8 cellular contexts compared by ENCODE assay signal in genomic region chr5:98927242-98927987, GRCh38. TPM values are rescaled to one million over a fixed set of nuclear protein-coding genes. Genes with fewer than 3 reads are reported as not detected.
DNase-seq lines count a peak whose midpoint lies in the region; ATAC-seq, FAIRE-seq and TF ChIP-seq lines count a peak whose summit lies in the region.

No MANE protein-coding gene starts in this region.

- no peak for TF ChIP-seq POLR2A in A549 (IDR thresholded peaks at IDR 0.05; ENCODE audit: low read length)

- H3K4me3 ChIP-seq in A549: peak overlapping the region; percentile 79
- peak overlapping the region; percentile 95 for H3K4me3 ChIP-seq in adipocyte (ENCODE audit: low read length)
- peak overlapping the region; percentile 67 for H3K4me3 ChIP-seq in iPS-15b (ENCODE audit: low read depth, low read length)
- H3K4me3 ChIP-seq in skeletal muscle tissue (ENCODE audit: low read length in 3 of 3): peak overlapping the region; percentile 52 to 86 (median 85)

- no peak for FAIRE-seq in A549 (lab: Jason Lieb, UNC)

- CTCF ChIA-PET in A549 (lab: Yijun Ruan, JAX): interaction anchor here (2.0 kb wide), 1 partner anchor 105 kb away, joined by 6 read pairs; no protein-coding TSS in a partner anchor

- H3K27ac ChIP-seq in A549 (peak overlapping the region; percentile 96 to 98), skeletal muscle tissue (ENCODE audit: low read depth, low read length) (peak overlapping the region; percentile 100)

- POLR2A ChIA-PET in A549 (lab: Yijun Ruan, JAX): interaction anchor here (1.0 to 1.1 kb wide), 2 partner anchors 9 to 15 kb away, joined by 3 to 5 read pairs; no protein-coding TSS in a partner anchor

- peaks cover 27% of the 10 kb centered on the region for H3K36me3 ChIP-seq in adipocyte (ENCODE audit: control insufficient read depth, insufficient read depth, low read length, severe bottlenecking)
- H3K36me3 ChIP-seq in iPS-15b (ENCODE audit: control insufficient read depth, insufficient read depth, low read length): peaks cover 6% of the 10 kb centered on the region
- peaks cover 5 to 14% (median 8%) of the 10 kb centered on the region in 3 donors for H3K36me3 ChIP-seq in skeletal muscle tissue (ENCODE audit: control insufficient read depth in 3 of 3, insufficient read depth in 3 of 3, low read length in 3 of 3)

- 5% methylated on average over 14 of the region's 14 CpGs for WGBS in A549 (ENCODE audit: missing lambda C conversion rate)

- peak overlapping the region; percentile 100 for H3K9ac ChIP-seq in adipocyte (ENCODE audit: low read length)
- H3K9ac ChIP-seq in iPS-15b (ENCODE audit: low read depth, low read length): no peak overlapping the region
- H3K9ac ChIP-seq in skeletal muscle tissue (ENCODE audit: low read depth in 1 of 3, low read length in 3 of 3): peak overlapping the region; percentile 72 to 88 (median 85)

- no peaks in the 10 kb centered on the region for H3K9me3 ChIP-seq in A549
- no peaks in the 10 kb centered on the region for H3K9me3 ChIP-seq in adipocyte (ENCODE audit: control insufficient read depth, low read length)
- H3K9me3 ChIP-seq in iPS-15b (ENCODE audit: control insufficient read depth, insufficient read depth, low read length): no peaks in the 10 kb centered on the region
- H3K9me3 ChIP-seq in skeletal muscle tissue (ENCODE audit: control insufficient read depth in 3 of 3, low read length in 3 of 3): no peaks in the 10 kb centered on the region

- peak; percentile 14 to 43 for DNase-seq in A549 (ENCODE audit: low read depth in 1 of 2, low spot score in 1 of 2)
- DNase-seq in SK-MEL-5 (ENCODE audit: low read depth, low spot score): peak; percentile 71
- DNase-seq in adipocyte (ENCODE audit: low read depth): peak; percentile 83

- H3K27me3 ChIP-seq in adipocyte (replicated peaks; ENCODE audit: control insufficient read depth, insufficient read depth, low read length): no peaks in the 10 kb centered on the region
- H3K27me3 ChIP-seq in iPS-15b (ENCODE audit: control insufficient read depth, insufficient read depth, low read length): no peaks in the 10 kb centered on the region
- no peaks in the 10 kb centered on the region for H3K27me3 ChIP-seq in skeletal muscle tissue (ENCODE audit: control insufficient read depth in 3 of 3, insufficient read depth in 3 of 3, low read length in 3 of 3)

- in situ Hi-C loops in SK-MEL-5 (cut with HindIII; ENCODE audit: low pct_unique_long_range_greater_than_20kb, low sequenced_read_pairs): no loop called here

- H3K4me2 ChIP-seq in A549: peak overlapping the region; percentile 78

- ATAC-seq in A549 (no peak), GM18502 (IDR thresholded peaks at IDR 0.05; ENCODE audit: poor library complexity, unreplicated experiment) (peak; percentile 20), HG03342 (IDR thresholded peaks at IDR 0.05; ENCODE audit: unreplicated experiment) (peak; percentile 0), HG02763 (IDR thresholded peaks at IDR 0.05; ENCODE audit: unreplicated experiment) (no peak)

- TF ChIP-seq CTCF in A549 (IDR thresholded peaks at IDR 0.05): no peak

- TF ChIP-seq RAD21 in A549 (conservative IDR thresholded peaks at IDR 0.05 in 1 of 2, IDR thresholded peaks at IDR 0.05 in 1 of 2): no peak

- TF ChIP-seq EP300 in A549 (IDR thresholded peaks at IDR 0.05): no peak

- H3K4me1 ChIP-seq in A549: peaks cover 27% of the 10 kb centered on the region
- peaks cover 35% of the 10 kb centered on the region for H3K4me1 ChIP-seq in adipocyte (ENCODE audit: control insufficient read depth, insufficient read depth, low read length)
- H3K4me1 ChIP-seq in iPS-15b (ENCODE audit: control insufficient read depth, insufficient read depth, low read length): no peaks in the 10 kb centered on the region
- peaks cover 13 to 27% (median 18%) of the 10 kb centered on the region in 3 donors for H3K4me1 ChIP-seq in skeletal muscle tissue (ENCODE audit: control insufficient read depth in 3 of 3, insufficient read depth in 3 of 3, low read length in 3 of 3)

TF ChIP-seq in A549, 52 proteins besides CTCF, POLR2A, EP300 and RAD21:
- TF ChIP-seq SREBF2 (IDR thresholded peaks at IDR 0.05): no peak
- no peak for TF ChIP-seq CEBPB (IDR thresholded peaks at IDR 0.05)
- no peak for TF ChIP-seq CHD2 (IDR thresholded peaks at IDR 0.05; ENCODE audit: low read length, partially characterized antibody)
- TF ChIP-seq MAZ (IDR thresholded peaks at IDR 0.05; ENCODE audit: borderline replicate concordance, low read depth, low read length): no peak
- TF ChIP-seq, protein P1, sequence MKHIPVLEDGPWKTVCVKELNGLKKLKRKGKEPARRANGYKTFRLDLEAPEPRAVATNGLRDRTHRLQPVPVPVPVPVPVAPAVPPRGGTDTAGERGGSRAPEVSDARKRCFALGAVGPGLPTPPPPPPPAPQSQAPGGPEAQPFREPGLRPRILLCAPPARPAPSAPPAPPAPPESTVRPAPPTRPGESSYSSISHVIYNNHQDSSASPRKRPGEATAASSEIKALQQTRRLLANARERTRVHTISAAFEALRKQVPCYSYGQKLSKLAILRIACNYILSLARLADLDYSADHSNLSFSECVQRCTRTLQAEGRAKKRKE (CRISPR knock-in tag; IDR thresholded peaks at IDR 0.05; ENCODE audit: low read depth): no peak
- TF ChIP-seq, protein P2, sequence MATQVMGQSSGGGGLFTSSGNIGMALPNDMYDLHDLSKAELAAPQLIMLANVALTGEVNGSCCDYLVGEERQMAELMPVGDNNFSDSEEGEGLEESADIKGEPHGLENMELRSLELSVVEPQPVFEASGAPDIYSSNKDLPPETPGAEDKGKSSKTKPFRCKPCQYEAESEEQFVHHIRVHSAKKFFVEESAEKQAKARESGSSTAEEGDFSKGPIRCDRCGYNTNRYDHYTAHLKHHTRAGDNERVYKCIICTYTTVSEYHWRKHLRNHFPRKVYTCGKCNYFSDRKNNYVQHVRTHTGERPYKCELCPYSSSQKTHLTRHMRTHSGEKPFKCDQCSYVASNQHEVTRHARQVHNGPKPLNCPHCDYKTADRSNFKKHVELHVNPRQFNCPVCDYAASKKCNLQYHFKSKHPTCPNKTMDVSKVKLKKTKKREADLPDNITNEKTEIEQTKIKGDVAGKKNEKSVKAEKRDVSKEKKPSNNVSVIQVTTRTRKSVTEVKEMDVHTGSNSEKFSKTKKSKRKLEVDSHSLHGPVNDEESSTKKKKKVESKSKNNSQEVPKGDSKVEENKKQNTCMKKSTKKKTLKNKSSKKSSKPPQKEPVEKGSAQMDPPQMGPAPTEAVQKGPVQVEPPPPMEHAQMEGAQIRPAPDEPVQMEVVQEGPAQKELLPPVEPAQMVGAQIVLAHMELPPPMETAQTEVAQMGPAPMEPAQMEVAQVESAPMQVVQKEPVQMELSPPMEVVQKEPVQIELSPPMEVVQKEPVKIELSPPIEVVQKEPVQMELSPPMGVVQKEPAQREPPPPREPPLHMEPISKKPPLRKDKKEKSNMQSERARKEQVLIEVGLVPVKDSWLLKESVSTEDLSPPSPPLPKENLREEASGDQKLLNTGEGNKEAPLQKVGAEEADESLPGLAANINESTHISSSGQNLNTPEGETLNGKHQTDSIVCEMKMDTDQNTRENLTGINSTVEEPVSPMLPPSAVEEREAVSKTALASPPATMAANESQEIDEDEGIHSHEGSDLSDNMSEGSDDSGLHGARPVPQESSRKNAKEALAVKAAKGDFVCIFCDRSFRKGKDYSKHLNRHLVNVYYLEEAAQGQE (IDR thresholded peaks at IDR 0.05): no peak
- TF ChIP-seq HMGXB4 (CRISPR knock-in tag; IDR thresholded peaks at IDR 0.05; ENCODE audit: borderline replicate concordance): no peak
- no peak for TF ChIP-seq TFCP2L1 (CRISPR knock-in tag; IDR thresholded peaks at IDR 0.05)
- TF ChIP-seq, protein P3, sequence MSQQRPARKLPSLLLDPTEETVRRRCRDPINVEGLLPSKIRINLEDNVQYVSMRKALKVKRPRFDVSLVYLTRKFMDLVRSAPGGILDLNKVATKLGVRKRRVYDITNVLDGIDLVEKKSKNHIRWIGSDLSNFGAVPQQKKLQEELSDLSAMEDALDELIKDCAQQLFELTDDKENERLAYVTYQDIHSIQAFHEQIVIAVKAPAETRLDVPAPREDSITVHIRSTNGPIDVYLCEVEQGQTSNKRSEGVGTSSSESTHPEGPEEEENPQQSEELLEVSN (IDR thresholded peaks at IDR 0.05; ENCODE audit: borderline replicate concordance, low read depth): no peak
- no peak for TF ChIP-seq HOXA7 (CRISPR knock-in tag; IDR thresholded peaks at IDR 0.05)

RNA-seq across cellular contexts. Expression of gene CHD1, which starts 1.4 kb away (rescaled TPM):
- polyA plus RNA-seq in A549 (2011; rRNA removed) (43.2 and 53.9 TPM in 2 replicates), A549 (2017; fragmentation: RNase III; extraction: RNeasy Plus Mini Kit Qiagen cat#74134 plus additional on column Dnase treatment) (24.6 to 29.9 TPM (median 25.9 TPM) in 3 replicates)
- 8.7 TPM in 2 replicates for polyA plus RNA-seq in A549 (2012; cell fraction: cytosol; rRNA removed)
- 14.1 and 16.5 TPM in 2 replicates for polyA plus RNA-seq in A549 (2012; cell fraction: nucleus; rRNA removed)
- polyA minus RNA-seq in A549 (2011; rRNA and poly(A)+ RNA removed): 28.2 and 33.4 TPM in 2 replicates
- total RNA-seq in SK-MEL-5 (2014; rRNA removed; shearing (Covaris generic)): 107 and 111 TPM in 2 replicates
- polyA plus RNA-seq in SK-MEL-5 (2015; cell fraction: cytosol; rRNA removed): 37.3 and 49.6 TPM in 2 replicates
- 223 and 239 TPM in 2 replicates for polyA plus RNA-seq in SK-MEL-5 (2015; cell fraction: nucleus; rRNA removed)
- 50.6 TPM for total RNA-seq in skeletal muscle tissue

Comparison
In these comparisons a context has a peak if more than half of its experiments do, and no peak if none do; other contexts are left out.
1. ATAC-seq: peak in GM18502 (single experiment) and HG03342 (single experiment); none in A549 (0 of 2) and HG02763 (single experiment).
2. DNase-seq: peak in every context shown above with its lines; median percentile 83 in adipocyte; 71 in SK-MEL-5; 28 in A549.
3. Peak in every context shown above with its lines, with median percentiles within 50 percentile points of each other: H3K4me3 ChIP-seq.